ENCODE assay signal across 16 cellular contexts in the genomic region with DNA sequence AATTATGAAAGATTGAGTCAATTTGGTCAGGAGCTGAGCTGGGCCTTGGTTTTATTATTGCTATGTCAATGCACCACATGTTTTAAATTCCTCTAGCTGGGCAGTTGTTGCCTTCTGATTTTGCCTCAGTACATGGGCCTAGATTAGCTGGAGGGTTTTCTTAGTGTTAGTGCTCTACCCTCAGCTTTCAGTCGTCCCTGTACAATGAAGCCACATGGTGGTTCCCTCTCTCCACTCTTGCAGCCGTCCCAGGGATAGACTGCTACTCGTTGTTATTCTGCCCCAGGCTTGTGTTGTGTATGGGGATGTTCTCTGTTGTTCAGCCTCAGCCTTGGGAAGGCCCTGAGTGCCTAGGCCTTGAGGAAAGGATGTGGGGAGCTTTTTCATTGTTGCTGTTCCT. TPM values are rescaled to one million over a fixed set of nuclear protein-coding genes. Genes with fewer than 3 reads are reported as not detected.
DNase-seq lines count a peak whose midpoint lies in the region; ATAC-seq and TF ChIP-seq lines count a peak whose summit lies in the region.
"Had no signal": no experiment of that assay in that cellular context is flagged by ENCODE, and none has a peak within 500 bp of the region (broad histone marks: within the 10 kb centered on the region; RNA-seq: fewer than 3 reads in every experiment).

No MANE protein-coding gene starts in this region.

- in situ Hi-C loops in SK-MEL-5 (cut with HindIII; ENCODE audit: low pct_unique_long_range_greater_than_20kb, low sequenced_read_pairs), result no loop called here
- in situ Hi-C loops in GM13976 (cut with MboI; ENCODE audit: low sequenced_read_pairs, unreplicated experiment), result no loop called here

- DNase-seq in AG20443 (ENCODE audit: low spot score) (peak; percentile 7), SK-MEL-5 (ENCODE audit: low read depth, low spot score) (peak; percentile 43), Right ventricle myocardium superior (no peak), myocyte (ENCODE audit: low read depth) (peak; percentile 32), GM13976 (ENCODE audit: low spot score) (no peak)
- DNase-seq: activated CD4-positive, CD25-positive, alpha-beta regulatory T cell; activated naive CD4-positive, alpha-beta T cell treated with anti-CD3 and anti-CD28 coated beads, Interleukin-2, amount 50 U/mL, for 16 hours; brain microvascular endothelial cell; immature natural killer cell; MG63; NCI-H2081; Peyer's patch; T-cell had no signal

- intact Hi-C loops in Right ventricle myocardium superior (cut with DNase I), result loop anchor here (5.0 kb wide), 1 partner anchor 156 kb away; no protein-coding TSS in a partner anchor

- peak; percentile 88 for ATAC-seq in Right ventricle myocardium superior (ENCODE audit: poor library complexity)
- ATAC-seq in GM21381 (IDR thresholded peaks at IDR 0.05; ENCODE audit: unreplicated experiment), result no peak
- no peak for ATAC-seq in HG03457 (IDR thresholded peaks at IDR 0.05; ENCODE audit: unreplicated experiment)
- ATAC-seq in GM18520 (IDR thresholded peaks at IDR 0.05; ENCODE audit: unreplicated experiment), result no peak
- ATAC-seq: T-cell had no signal

- TF ChIP-seq CTCF in GM13976 (IDR thresholded peaks at IDR 0.05; ENCODE audit: borderline replicate concordance, control extremely low read depth, extremely low read depth, insufficient read depth, missing control alignments), result no peak

RNA-seq across cellular contexts. Expression of gene NHLRC2, which starts 37.0 kb away (rescaled TPM):
- total RNA-seq in SK-MEL-5 (2014; rRNA removed; shearing (Covaris generic)), result 10.4 and 12.4 TPM in 2 replicates
- 8.4 and 9.8 TPM in 2 replicates for polyA plus RNA-seq in SK-MEL-5 (2015; cell fraction: cytosol; rRNA removed)
- 13.3 and 14.9 TPM in 2 replicates for polyA plus RNA-seq in SK-MEL-5 (2015; cell fraction: nucleus; rRNA removed)
- total RNA-seq in Right ventricle myocardium superior (57.5 TPM), myocyte (21.2 and 26.9 TPM in 2 replicates)
- 3.4 TPM for polyA plus RNA-seq in myocyte (2012)

RNA-seq across cellular contexts. Expression of gene DCLRE1A, which starts 37.6 kb away (rescaled TPM):
- total RNA-seq in SK-MEL-5 (2014; rRNA removed; shearing (Covaris generic)), result 9.2 and 10.0 TPM in 2 replicates
- polyA plus RNA-seq in SK-MEL-5 (2015; cell fraction: cytosol; rRNA removed), result 7.0 and 9.5 TPM in 2 replicates
- 9.1 and 9.4 TPM in 2 replicates for polyA plus RNA-seq in SK-MEL-5 (2015; cell fraction: nucleus; rRNA removed)
- total RNA-seq in Right ventricle myocardium superior, result 4.9 TPM
- 3.8 and 4.4 TPM in 2 replicates for total RNA-seq in myocyte
- 2.4 TPM for polyA plus RNA-seq in myocyte (2012)

Comparison
In these comparisons a context has a peak if more than half of its experiments do, and no peak if none do; other contexts are left out.
1. DNase-seq: peak in AG20443 (single experiment), SK-MEL-5 (single experiment) and myocyte (single experiment); none in Right ventricle myocardium superior (single experiment) and GM13976 (single experiment).